ENCODE assay signal across 8 cellular contexts in the genomic region with DNA sequence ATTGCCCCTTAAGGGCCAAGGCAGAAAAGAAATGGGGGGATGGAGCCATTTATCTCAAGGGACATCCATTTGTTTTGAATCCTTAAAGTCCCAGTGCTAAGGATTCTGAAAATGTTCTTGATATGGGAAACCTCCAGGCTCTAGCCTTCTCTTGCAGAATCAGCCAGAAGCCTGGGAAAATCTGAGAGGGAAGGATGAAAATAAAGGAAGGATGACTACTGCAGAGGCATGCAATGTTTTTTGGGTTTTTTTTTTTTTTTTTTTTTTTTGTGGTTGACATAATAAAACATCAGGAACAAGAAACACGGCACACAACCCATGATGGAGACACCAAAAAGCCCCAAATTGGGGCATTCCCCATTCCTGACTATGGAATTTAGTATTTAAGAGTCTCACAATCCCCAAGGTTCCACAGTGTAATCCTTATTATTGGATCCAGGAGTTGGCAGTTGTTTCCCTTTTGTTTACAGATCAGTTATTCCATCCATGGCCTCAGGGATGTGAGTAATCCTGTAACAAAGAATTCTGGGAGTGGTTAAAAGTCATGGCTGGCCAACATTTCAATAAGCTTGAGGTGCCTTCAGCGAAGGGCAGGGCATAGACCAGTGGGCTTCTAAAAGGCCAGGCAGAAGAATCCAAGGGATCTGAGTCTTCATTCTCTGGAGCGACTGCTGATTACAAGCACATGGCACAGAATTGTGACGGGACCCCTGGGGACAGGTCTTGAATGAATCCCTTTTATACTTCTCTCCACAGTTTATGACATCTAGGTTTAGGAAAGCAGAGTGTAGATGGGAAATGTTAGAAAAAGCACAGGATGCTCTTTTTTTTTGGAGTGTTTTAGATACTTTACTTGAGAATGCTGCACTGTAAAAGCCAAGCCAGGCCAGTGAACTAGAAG.
DNase-seq lines count a peak whose midpoint lies in the region; ATAC-seq and TF ChIP-seq lines count a peak whose summit lies in the region.

No MANE protein-coding gene starts in this region.

- H3K4me1 Mint-ChIP-seq in activated T-helper 17 cell treated with anti-CD3 and anti-CD28 coated beads, Interleukin-2, amount 50 U/mL, for 72 hours: no peaks in the 10 kb centered on the region
- H3K4me1 Mint-ChIP-seq in T-helper 17 cell: no peaks in the 10 kb centered on the region

- H3K36me3 ChIP-seq in smooth muscle cell (ENCODE audit: low read depth): no peaks in the 10 kb centered on the region
- no peaks in the 10 kb centered on the region for H3K36me3 ChIP-seq in Peyer's patch

- H3K27ac ChIP-seq in smooth muscle cell (ENCODE audit: low read depth): peak overlapping the region; percentile 65
- H3K27ac ChIP-seq in Peyer's patch: no peak overlapping the region

- H3K4me1 ChIP-seq in smooth muscle cell (ENCODE audit: low read depth) (peaks cover 23% of the 10 kb centered on the region), Peyer's patch (no peaks in the 10 kb centered on the region)

- no peak overlapping the region for H3K9ac ChIP-seq in smooth muscle cell (ENCODE audit: low read depth)

- no peaks in the 10 kb centered on the region for H3K27me3 Mint-ChIP-seq in activated T-helper 17 cell treated with anti-CD3 and anti-CD28 coated beads, Interleukin-2, amount 50 U/mL, for 72 hours
- no peaks in the 10 kb centered on the region for H3K27me3 Mint-ChIP-seq in T-helper 17 cell

- H3K27ac Mint-ChIP-seq in activated T-helper 17 cell treated with anti-CD3 and anti-CD28 coated beads, Interleukin-2, amount 50 U/mL, for 72 hours: no peak overlapping the region
- H3K27ac Mint-ChIP-seq in T-helper 17 cell: no peak overlapping the region

- H3F3A ChIP-seq in smooth muscle cell (ENCODE audit: low read depth): peaks cover 24% of the 10 kb centered on the region

- H3K4me3 ChIP-seq in smooth muscle cell (no peak overlapping the region), Peyer's patch (no peak overlapping the region)

- no peak for TF ChIP-seq CTCF in smooth muscle cell (IDR thresholded peaks at IDR 0.05; ENCODE audit: borderline replicate concordance, insufficient read depth, poor library complexity, severe bottlenecking)
- no peak for TF ChIP-seq CTCF in Peyer's patch (IDR thresholded peaks at IDR 0.05)

- H2AFZ ChIP-seq in smooth muscle cell (ENCODE audit: low read depth): peak overlapping the region; percentile 67

- peaks cover 4% of the 10 kb centered on the region for H3K79me2 ChIP-seq in smooth muscle cell (ENCODE audit: low read depth)

- H3K27me3 ChIP-seq in smooth muscle cell (ENCODE audit: low read depth): no peaks in the 10 kb centered on the region
- H3K27me3 ChIP-seq in Peyer's patch: no peaks in the 10 kb centered on the region

- DNase-seq in GOT3 (lab: John Stamatoyannopoulos, UW): peak; percentile 9
- peak; percentile 76 for DNase-seq in SK-MEL-5 (ENCODE audit: low read depth, low spot score)
- DNase-seq in fibroblast of the conjunctiva (ENCODE audit: low read depth): peak; percentile 87
- no peak for DNase-seq in smooth muscle cell (lab: John Stamatoyannopoulos, UW; ENCODE audit: unreplicated experiment)
- no peak for DNase-seq in Peyer's patch
- DNase-seq in T-helper 17 cell: no peak
- DNase-seq in NCI-H1092 treated with DMSO at 0.1 percent for 48 hours (lab: John Stamatoyannopoulos, UW): no peak

- WGBS in smooth muscle cell (ENCODE audit: low lambda C conversion rate): 74% methylated on average over 4 of the region's 4 CpGs

- in situ Hi-C loops in SK-MEL-5 (cut with HindIII; ENCODE audit: low pct_unique_long_range_greater_than_20kb, low sequenced_read_pairs): loop anchor here (10.0 kb wide), 1 partner anchor 336 kb away; no protein-coding TSS in a partner anchor

- H3K9me3 ChIP-seq in smooth muscle cell (replicated peaks; ENCODE audit: low read depth): no peaks in the 10 kb centered on the region
- no peaks in the 10 kb centered on the region for H3K9me3 ChIP-seq in Peyer's patch
- no peaks in the 10 kb centered on the region for H3K9me3 ChIP-seq in T-helper 17 cell (ENCODE audit: control insufficient read depth, low read length, poor library complexity, severe bottlenecking)

- no peak for TF ChIP-seq POLR2A in Peyer's patch (IDR thresholded peaks at IDR 0.05)

- no peak for ATAC-seq in activated T-helper 17 cell treated with anti-CD3 and anti-CD28 coated beads, Interleukin-2, amount 50 U/mL, for 72 hours (replicated peaks)
- no peak for ATAC-seq in T-helper 17 cell

- H3K36me3 Mint-ChIP-seq in activated T-helper 17 cell treated with anti-CD3 and anti-CD28 coated beads, Interleukin-2, amount 50 U/mL, for 72 hours (ENCODE audit: low read depth): no peaks in the 10 kb centered on the region
- H3K36me3 Mint-ChIP-seq in T-helper 17 cell (ENCODE audit: low read depth): no peaks in the 10 kb centered on the region

- peak overlapping the region; percentile 38 for H3K4me2 ChIP-seq in smooth muscle cell

- H3K9me3 Mint-ChIP-seq in activated T-helper 17 cell treated with anti-CD3 and anti-CD28 coated beads, Interleukin-2, amount 50 U/mL, for 72 hours: no peaks in the 10 kb centered on the region

- no peak overlapping the region for H3K4me3 Mint-ChIP-seq in activated T-helper 17 cell treated with anti-CD3 and anti-CD28 coated beads, Interleukin-2, amount 50 U/mL, for 72 hours
- H3K4me3 Mint-ChIP-seq in T-helper 17 cell: no peak overlapping the region

- H4K20me1 ChIP-seq in smooth muscle cell (ENCODE audit: low read depth): no peaks in the 10 kb centered on the region

Comparison
In these comparisons a context has a peak if more than half of its experiments do, and no peak if none do; other contexts are left out.
1. DNase-seq: peak in GOT3 (single experiment), SK-MEL-5 (single experiment) and fibroblast of the conjunctiva (single experiment); none in smooth muscle cell (single experiment), Peyer's patch (0 of 3), T-helper 17 cell (0 of 3) and NCI-H1092 treated with DMSO at 0.1 percent for 48 hours (single experiment).